Comparison of ENCODE assay signal across 8 cellular contexts in genomic region chr9:134066923-134067851, GRCh38. TPM values are rescaled to one million over a fixed set of nuclear protein-coding genes. Genes with fewer than 3 reads are reported as not detected.
DNase-seq lines count a peak whose midpoint lies in the region; ATAC-seq and TF ChIP-seq lines count a peak whose summit lies in the region.

No MANE protein-coding gene starts in this region.

- H3K27ac ChIP-seq in BLaER1 (peak overlapping the region; percentile 95), mesodermal cell (ENCODE audit: low read depth, low read length, severe bottlenecking) (peak overlapping the region; percentile 64), testis (peak overlapping the region; percentile 79 to 87)

- H3K27me3 ChIP-seq in BLaER1: no peaks in the 10 kb centered on the region
- H3K27me3 ChIP-seq in testis: no peaks in the 10 kb centered on the region

- peak overlapping the region; percentile 95 for H3K9ac ChIP-seq in BLaER1

- DNase-seq in ecto neural progenitor cell (ENCODE audit: low spot score) (peak; percentile 67), testis (no peak), SHP77 (lab: John Stamatoyannopoulos, UW) (no peak)

- peaks cover 52% of the 10 kb centered on the region for H3K4me1 ChIP-seq in BLaER1
- peaks cover 6% of the 10 kb centered on the region for H3K4me1 ChIP-seq in mesodermal cell (ENCODE audit: control insufficient read depth, insufficient read depth, low read length, poor library complexity, severe bottlenecking)
- peaks cover 16% of the 10 kb centered on the region for H3K4me1 ChIP-seq in testis

- H3K4me3 ChIP-seq in BLaER1 (peak overlapping the region; percentile 82), mesodermal cell (ENCODE audit: extremely low read depth, insufficient read depth, low read length, poor library complexity, severe bottlenecking) (peak overlapping the region; percentile 92), testis (peak overlapping the region; percentile 75 to 80)

- ATAC-seq in GM19035 (IDR thresholded peaks at IDR 0.05; ENCODE audit: unreplicated experiment): peak; percentile 33
- peak; percentile 7 for ATAC-seq in HG03571 (IDR thresholded peaks at IDR 0.05; ENCODE audit: unreplicated experiment)
- peak; percentile 0 to 2 for ATAC-seq in activated CD4-positive, CD25-positive, alpha-beta regulatory T cell treated with anti-CD3 and anti-CD28 coated beads, Interleukin-2, amount 50 U/mL, for 24 hours

- 0 to 1% methylated on average over 37 to 71 of the region's 125 CpGs for WGBS in mesodermal cell (ENCODE audit: insufficient coverage in 2 of 2), 2 experiments
- 0 to 1% methylated on average over 19 to 107 of the region's 125 CpGs for WGBS in testis, 2 donors

- intact Hi-C loops in testis (cut with DNase I; ENCODE audit: low total_unique reads): no loop called here

- H3K4me2 ChIP-seq in BLaER1: peak overlapping the region; percentile 92

- H3K36me3 ChIP-seq in BLaER1 (peaks cover 20% of the 10 kb centered on the region), mesodermal cell (ENCODE audit: control insufficient read depth, insufficient read depth, low read length) (peaks cover 4% of the 10 kb centered on the region), testis (ENCODE audit: low read depth, missing control alignments) (no peaks in the 10 kb centered on the region)

- peaks cover 52% of the 10 kb centered on the region for H4K20me1 ChIP-seq in BLaER1

- TF ChIP-seq CTCF in testis (IDR thresholded peaks at IDR 0.05): no peak

- no peak for TF ChIP-seq POLR2A in testis (IDR thresholded peaks at IDR 0.05)

- H3K9me3 ChIP-seq in BLaER1 (no peaks in the 10 kb centered on the region), mesodermal cell (ENCODE audit: control insufficient read depth, low read length) (peaks cover 5% of the 10 kb centered on the region), testis (no peaks in the 10 kb centered on the region)

RNA-seq across cellular contexts. Expression of gene BRD3, which starts 0.6 kb away (rescaled TPM):
- 46.8 TPM for polyA plus RNA-seq in mesodermal cell (2013, experiment 1 of 2)
- polyA plus RNA-seq in mesodermal cell (2013, experiment 2 of 2): 35.2 TPM
- 10 to 100 TPM; 44.3 to 64.5 TPM for total RNA-seq in testis
- 30.2 TPM for polyA plus RNA-seq in testis (ENCODE audit: insufficient read depth, low read depth, low replicate concordance)

RNA-seq across cellular contexts. Expression of gene BRD3OS, which starts 41.9 kb away (rescaled TPM):
- 18.5 TPM for polyA plus RNA-seq in mesodermal cell (2013, experiment 1 of 2)
- 18.4 TPM for polyA plus RNA-seq in mesodermal cell (2013, experiment 2 of 2)
- 10 to 100 TPM; 18.9 to 19.0 TPM for total RNA-seq in testis
- polyA plus RNA-seq in testis (ENCODE audit: insufficient read depth, low read depth, low replicate concordance): 29.5 TPM
